19 cellular contexts compared by ENCODE assay signal in the genomic region with DNA sequence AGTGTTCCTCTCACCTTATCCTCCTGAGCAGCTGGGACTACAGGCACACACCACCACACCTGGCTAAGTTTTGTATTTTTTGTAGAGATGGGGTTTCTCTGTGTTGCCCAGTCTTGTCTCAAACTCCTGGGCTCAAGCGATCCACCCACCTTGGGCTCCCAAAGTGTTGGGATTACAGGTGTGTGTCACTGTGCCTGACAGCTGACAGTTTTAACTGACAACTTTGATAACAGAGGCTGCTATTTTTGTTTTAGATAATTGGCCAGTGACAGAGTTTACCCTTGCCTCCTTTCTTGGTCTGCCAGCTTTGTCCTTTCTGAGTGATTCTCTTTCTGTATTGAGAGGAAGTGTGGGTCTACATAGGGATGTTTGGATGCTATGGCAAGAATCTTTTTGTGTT.
"Had no signal": no experiment of that assay in that cellular context is flagged by ENCODE, and none has a peak within 500 bp of the region (broad histone marks: within the 10 kb centered on the region; RNA-seq: fewer than 3 reads in every experiment).

No MANE protein-coding gene starts in this region.

- H3K4me3 ChIP-seq: left lung, lung, pancreas, sigmoid colon, thyroid gland, vagina had no signal

- DNase-seq: cerebellar nuclear complex; cortex of kidney; effector memory CD8-positive, alpha-beta T cell; erythroblast; head of caudate nucleus; kidney; left lung; natural killer cell; pancreas; sigmoid colon; stimulated activated CD4-positive, alpha-beta T cell treated with anti-CD3 and anti-CD28 coated beads, Interleukin-4, amount 100 ng/mL, for 1 hour; stimulated activated CD8-positive, alpha-beta memory T cell treated with anti-CD3 and anti-CD28 coated beads, Interleukin-4, amount 100 ng/mL, for 48 hours; stimulated activated naive CD4-positive, alpha-beta T cell; stimulated activated naive CD8-positive, alpha-beta T cell treated with anti-CD3 and anti-CD28 coated beads, Interleukin-15, amount 100 ng/mL, for 72 hours; thyroid gland had no signal

- H3K27me3 Mint-ChIP-seq: memory B cell; stimulated activated naive CD8-positive, alpha-beta T cell treated with anti-CD3 and anti-CD28 coated beads, Interleukin-15, amount 100 ng/mL, for 72 hours had no signal

- H3K27ac Mint-ChIP-seq: effector memory CD8-positive, alpha-beta T cell; memory B cell; natural killer cell; stimulated activated naive CD8-positive, alpha-beta T cell treated with anti-CD3 and anti-CD28 coated beads, Interleukin-15, amount 100 ng/mL, for 72 hours had no signal

- H3K4me1 ChIP-seq: sigmoid colon, vagina had no signal

- ATAC-seq: effector memory CD8-positive, alpha-beta T cell; natural killer cell; pancreas; stimulated activated naive CD8-positive, alpha-beta T cell treated with anti-CD3 and anti-CD28 coated beads, Interleukin-15, amount 100 ng/mL, for 72 hours had no signal

- H3K27me3 ChIP-seq: left lung, neutrophil, pancreas, sigmoid colon, thyroid gland, vagina had no signal

- H3K9me3 Mint-ChIP-seq: effector memory CD8-positive, alpha-beta T cell; memory B cell; natural killer cell had no signal

- H3K4me3 Mint-ChIP-seq: effector memory CD8-positive, alpha-beta T cell; memory B cell; natural killer cell; stimulated activated naive CD8-positive, alpha-beta T cell treated with anti-CD3 and anti-CD28 coated beads, Interleukin-15, amount 100 ng/mL, for 72 hours had no signal

- H3K27ac ChIP-seq: left lung, neutrophil, pancreas, sigmoid colon, vagina had no signal

- H3K36me3 Mint-ChIP-seq: natural killer cell had no signal

- H3K36me3 ChIP-seq: pancreas had no signal

- H3K9me3 ChIP-seq: left lung, neutrophil, pancreas, sigmoid colon, thyroid gland, vagina had no signal

- H3K4me1 Mint-ChIP-seq: natural killer cell had no signal
